8 cellular contexts compared by ENCODE assay signal in genomic region chr11:62753736-62754603, GRCh38. TPM values are rescaled to one million over a fixed set of nuclear protein-coding genes. Genes with fewer than 3 reads are reported as not detected.
A peak's percentile ranks its signal among the peaks of the same experiment; 100 is the strongest.
DNase-seq lines count a peak whose midpoint lies in the region; TF ChIP-seq lines count a peak whose summit lies in the region.

ZBTB3 (minus strand) TSS chr11:62754160; CDS start chr11:62753664, 496 bp downstream.

- H3K27ac ChIP-seq in neural cell (ENCODE audit: low read length) (peak within 1 kb of the TSS; percentile 95), stomach (peak within 1 kb of the TSS; percentile 92 to 94 (median 93))

- H3K4me3 ChIP-seq in H7 (ENCODE audit: insufficient read depth, low read depth, low read length) (peak within 1 kb of the TSS; percentile 77), fibroblast of villous mesenchyme (ENCODE audit: low read depth, low read length) (peak within 1 kb of the TSS; percentile 97), neural cell (ENCODE audit: low read length) (peak within 1 kb of the TSS; percentile 74), stomach (peak within 1 kb of the TSS; percentile 47 to 67 (median 58))

- no peak for TF ChIP-seq EP300 in neural cell (conservative IDR thresholded peaks at IDR 0.05; ENCODE audit: poor library complexity, severe bottlenecking)
- no peak for TF ChIP-seq EP300 in stomach (IDR thresholded peaks at IDR 0.05)

- intact Hi-C loops in stomach (cut with DNase I; ENCODE audit: low total_unique reads), result no loop called here

- H3K27me3 ChIP-seq in H7 (ENCODE audit: control insufficient read depth, insufficient read depth, low read length) (no peaks in the 10 kb centered on the region), neural cell (ENCODE audit: insufficient read depth, low read depth, low read length) (no peaks in the 10 kb centered on the region), stomach (no peaks in the 10 kb centered on the region)

- no peak for TF ChIP-seq CTCF in fibroblast of villous mesenchyme (IDR thresholded peaks at IDR 0.05; ENCODE audit: insufficient read depth, low read depth, low read length)
- TF ChIP-seq CTCF in neural cell (IDR thresholded peaks at IDR 0.05; ENCODE audit: poor library complexity, severe bottlenecking), result peak; percentile 39
- TF ChIP-seq CTCF in stomach (IDR thresholded peaks at IDR 0.05), result no peak

- H3K36me3 ChIP-seq in H7 (replicated peaks; ENCODE audit: control insufficient read depth, insufficient read depth, low read length), result peaks cover 23% of the 10 kb centered on the region
- no peaks in the 10 kb centered on the region for H3K36me3 ChIP-seq in neural cell (ENCODE audit: insufficient read depth, low read length)
- H3K36me3 ChIP-seq in stomach, result peaks cover 3 to 22% (median 17%) of the 10 kb centered on the region in 4 donors

- peaks cover 16 to 54% (median 43%) of the 10 kb centered on the region in 4 donors for H3K4me1 ChIP-seq in stomach

- peaks cover 5% of the 10 kb centered on the region for H3K79me2 ChIP-seq in neural cell (replicated peaks; ENCODE audit: insufficient read depth, low read length)

- peak in 1 of 4 donors; percentile 65 for TF ChIP-seq POLR2A in stomach (IDR thresholded peaks at IDR 0.05)

- H2AFZ ChIP-seq in neural cell (ENCODE audit: low read depth, low read length), result peak within 1 kb of the TSS; percentile 96

- H3K9me2 ChIP-seq in neural cell (ENCODE audit: insufficient read depth, low read length), result no peaks in the 10 kb centered on the region

- H3K9me3 ChIP-seq in neural cell (ENCODE audit: low read length) (no peaks in the 10 kb centered on the region), stomach (no peaks in the 10 kb centered on the region)

- no peak within 1 kb of the TSS for H3K4me2 ChIP-seq in neural cell (ENCODE audit: low read length)

- no peaks in the 10 kb centered on the region for H4K20me1 ChIP-seq in neural cell (ENCODE audit: insufficient read depth)

- TF ChIP-seq RAD21 in neural cell (conservative IDR thresholded peaks at IDR 0.05), result no peak

- DNase-seq in ELF-1 (ENCODE audit: low read depth, low spot score) (peak; percentile 100), H7 (peak; percentile 95), M059J (ENCODE audit: low read depth) (peak; percentile 100), SHP77 (lab: John Stamatoyannopoulos, UW) (peak; percentile 98 to 99), fibroblast of villous mesenchyme (ENCODE audit: low read depth) (peak; percentile 99), stomach (peak; percentile 97)
- DNase-seq in activated effector memory CD4-positive, alpha-beta T cell treated with anti-CD3 and anti-CD28 coated beads, Interleukin-2, amount 50 U/mL, for 16 hours, result peak; percentile 98

- WGBS in stomach, 5 donors, result 0 to 2% (median 1%) methylated on average over 46 to 47 of the region's 47 CpGs

- no peaks in the 10 kb centered on the region for H3F3A ChIP-seq in neural cell (ENCODE audit: insufficient read depth, low read length, poor library complexity, severe bottlenecking)

- peak within 1 kb of the TSS; percentile 92 for H3K9ac ChIP-seq in neural cell (ENCODE audit: low read length)

TF ChIP-seq in neural cell, 6 proteins besides CTCF, POLR2A, EP300 and RAD21:
- TF ChIP-seq MXI1 (conservative IDR thresholded peaks at IDR 0.05; ENCODE audit: poor library complexity, severe bottlenecking) (peak; percentile 73), TAF1 (IDR thresholded peaks at IDR 0.05; ENCODE audit: low read depth) (no peak), SMC3 (conservative IDR thresholded peaks at IDR 0.05; ENCODE audit: poor library complexity) (peak; percentile 24), REST (IDR thresholded peaks at IDR 0.05; ENCODE audit: borderline replicate concordance) (peak; percentile 77), POLR2AphosphoS5 (IDR thresholded peaks at IDR 0.05) (peak; percentile 90), EZH2 (IDR thresholded peaks at IDR 0.05; ENCODE audit: borderline replicate concordance, insufficient read depth, low read length, poor library complexity, severe bottlenecking) (no peak)
TF ChIP-seq in neural cell: peak in this region for 4.

RNA-seq across cellular contexts. Expression of gene ZBTB3, which starts in this region (rescaled TPM):
- 26.8 and 42.0 TPM in 2 replicates for total RNA-seq in H7 (2014; rRNA removed; shearing (Covaris generic))
- total RNA-seq in M059J (2014; rRNA removed; shearing (Covaris generic)), result 6.4 and 10.2 TPM in 2 replicates
- 12.9 and 13.4 TPM in 2 replicates for total RNA-seq in fibroblast of villous mesenchyme
- 8.5 and 20.9 TPM in 2 replicates for polyA plus RNA-seq in neural cell
- polyA minus RNA-seq in neural cell, result 13.1 and 28.5 TPM in 2 replicates
- total RNA-seq in stomach, result 10 to 100 TPM in 2 of 5 donors, 1 to 10 TPM in 2, not detected in 1; 4.2 to 16.5 (median 9.5) TPM
- polyA plus RNA-seq in stomach, result 1 to 10 TPM; 3.3 to 6.9 (median 3.4) TPM

Comparison
In these comparisons a context has a peak if more than half of its experiments do, and no peak if none do; other contexts are left out.
1. Peak in every context shown above with its lines: DNase-seq, H3K4me3 ChIP-seq and H3K27ac ChIP-seq.